In the genomic region with DNA sequence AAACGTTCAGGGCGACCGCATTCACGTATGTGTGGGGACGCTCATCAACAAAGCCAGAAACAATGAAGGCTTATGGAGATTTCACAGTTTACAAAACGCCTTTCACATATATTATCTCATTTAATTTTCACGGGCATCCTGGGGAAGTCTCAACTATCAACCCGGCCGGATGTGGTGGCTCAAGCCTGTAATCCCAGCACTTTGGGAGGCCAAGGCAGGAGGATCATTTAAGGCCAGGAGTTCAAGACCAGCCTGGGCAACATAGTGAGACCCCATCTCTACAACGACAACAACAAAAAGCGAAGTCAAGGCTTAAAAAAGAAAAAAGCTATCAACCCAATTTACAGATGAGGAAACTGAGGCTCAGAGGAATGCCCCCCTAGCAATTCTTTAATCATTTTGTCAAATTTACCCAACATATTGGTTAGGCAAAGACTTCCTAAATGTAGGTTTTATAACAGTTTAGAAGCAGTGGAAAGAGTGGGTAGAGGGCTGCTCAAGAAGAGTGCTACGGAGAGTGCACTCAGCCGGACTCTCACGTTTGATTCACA, we compare ENCODE assay signal across 2 cellular contexts.
A peak's percentile ranks its signal among the peaks of the same experiment; 100 is the strongest.
TF ChIP-seq lines count a peak whose summit lies in the region.

No MANE protein-coding gene starts in this region.

TF ChIP-seq in HepG2, 621 proteins besides CTCF, POLR2A, EP300 and RAD21:
- TF ChIP-seq, protein P1, sequence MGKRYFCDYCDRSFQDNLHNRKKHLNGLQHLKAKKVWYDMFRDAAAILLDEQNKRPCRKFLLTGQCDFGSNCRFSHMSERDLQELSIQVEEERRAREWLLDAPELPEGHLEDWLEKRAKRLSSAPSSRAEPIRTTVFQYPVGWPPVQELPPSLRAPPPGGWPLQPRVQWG (CRISPR knock-in tag; IDR thresholded peaks at IDR 0.05; ENCODE audit: borderline replicate concordance, low read depth), result no peak
- TF ChIP-seq, protein P2, sequence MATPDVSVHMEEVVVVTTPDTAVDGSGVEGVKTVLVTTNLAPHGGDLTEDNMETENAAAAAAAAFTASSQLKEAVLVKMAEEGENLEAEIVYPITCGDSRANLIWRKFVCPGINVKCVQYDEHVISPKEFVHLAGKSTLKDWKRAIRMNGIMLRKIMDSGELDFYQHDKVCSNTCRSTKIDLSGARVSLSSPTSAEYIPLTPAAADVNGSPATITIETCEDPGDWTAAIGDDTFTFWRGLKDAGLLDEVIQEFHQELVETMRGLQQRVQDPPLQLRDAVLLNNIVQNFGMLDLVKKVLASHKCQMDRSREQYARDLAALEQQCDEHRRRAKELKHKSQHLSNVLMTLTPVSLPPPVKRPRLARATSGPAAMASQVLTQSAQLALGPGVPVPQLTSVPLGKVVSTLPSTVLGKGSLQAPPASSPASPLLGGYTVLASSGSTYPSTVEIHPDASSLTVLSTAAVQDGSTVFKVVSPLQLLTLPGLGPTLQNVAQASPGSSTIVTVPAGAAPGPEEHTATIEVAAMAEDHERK (CRISPR knock-in tag; IDR thresholded peaks at IDR 0.05; ENCODE audit: low read depth), result no peak
- 0 out of 2 replicates have a peak, but pooled peaks have one; percentile 31 for TF ChIP-seq ZNF121 (CRISPR knock-in tag; IDR thresholded peaks at IDR 0.05)
- TF ChIP-seq ZNF629 (CRISPR knock-in tag; conservative IDR thresholded peaks at IDR 0.05), result peak; percentile 76
- no peak for TF ChIP-seq ZFP41 (CRISPR knock-in tag; IDR thresholded peaks at IDR 0.05; ENCODE audit: borderline replicate concordance)
- TF ChIP-seq ZNF343 (CRISPR knock-in tag; IDR thresholded peaks at IDR 0.05), result no peak

TF ChIP-seq in H1, 55 proteins besides CTCF, POLR2A, EP300 and RAD21:
- TF ChIP-seq SRF (IDR thresholded peaks at IDR 0.05; ENCODE audit: low read depth, low read length), result no peak
- no peak for TF ChIP-seq TBP (IDR thresholded peaks at IDR 0.05; ENCODE audit: low read depth, low read length)
